Comparison of ENCODE assay signal across 2 cellular contexts in genomic region chr20:17442588-17442987, GRCh38.
TF ChIP-seq lines count a peak whose summit lies in the region.

No MANE protein-coding gene starts in this region.

TF ChIP-seq in HepG2, 621 proteins besides CTCF, POLR2A, EP300 and RAD21 (continued from another document):
- TF ChIP-seq ZNF414 (CRISPR knock-in tag; IDR thresholded peaks at IDR 0.05), result no peak

TF ChIP-seq in H1, 55 proteins besides CTCF, POLR2A, EP300 and RAD21 (continued from another document):
- TF ChIP-seq SAP30 (IDR thresholded peaks at IDR 0.05; ENCODE audit: insufficient read depth, insufficient replicate concordance, low read length) (no peak), TAF7 (optimal IDR thresholded peaks at IDR 0.05; ENCODE audit: borderline replicate concordance, low read depth, low read length) (no peak), CREB1 (IDR thresholded peaks at IDR 0.05) (no peak), MAFK (IDR thresholded peaks at IDR 0.05; ENCODE audit: low read depth, low read length) (no peak), GABPA (IDR thresholded peaks at IDR 0.05; ENCODE audit: borderline replicate concordance, insufficient read depth, low read length) (no peak), POU5F1 (IDR thresholded peaks at IDR 0.05; ENCODE audit: low read depth, low read length) (no peak), RNF2 (IDR thresholded peaks at IDR 0.05; ENCODE audit: borderline replicate concordance, low read depth, low read length, missing control alignments, poor library complexity, severe bottlenecking) (no peak), TEAD4 (IDR thresholded peaks at IDR 0.05; ENCODE audit: low read depth, low read length) (no peak), GTF2F1 (IDR thresholded peaks at IDR 0.05; ENCODE audit: borderline replicate concordance, low read depth, low read length) (no peak)
